In the genomic region with DNA sequence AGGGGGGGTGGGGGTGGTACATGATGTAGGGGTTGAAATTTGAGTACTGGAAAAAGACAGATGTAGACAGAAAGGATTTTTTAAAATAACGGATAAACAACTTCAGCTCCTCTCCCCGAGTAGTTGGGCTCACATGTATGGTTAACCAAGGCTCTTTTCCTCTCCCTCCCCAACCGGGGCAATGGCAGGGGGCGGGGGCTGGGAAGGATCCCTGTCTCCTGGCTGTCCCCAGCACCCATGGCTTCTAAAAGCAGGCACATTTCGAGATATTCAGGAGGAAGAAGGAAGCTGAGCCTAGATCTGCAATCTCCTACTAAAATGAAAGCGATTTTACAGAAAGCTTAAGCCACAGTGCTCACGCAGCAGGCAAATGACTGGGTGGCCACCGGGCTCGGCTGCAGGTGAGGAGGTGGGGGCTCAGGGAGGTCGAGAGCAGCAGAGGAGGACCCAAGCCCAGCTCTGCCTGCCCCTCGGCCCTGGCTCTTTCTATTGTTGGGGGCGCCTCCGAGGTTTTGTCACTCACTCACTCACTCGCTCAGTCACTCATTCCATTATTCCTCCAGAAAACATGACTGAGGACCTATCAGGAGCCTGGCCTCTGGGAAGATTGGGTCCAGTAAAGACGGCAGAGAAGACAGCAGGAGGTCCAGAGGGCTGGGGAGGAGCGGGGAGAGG, we compare ENCODE assay signal across 18 cellular contexts.
A peak's percentile ranks its signal among the peaks of the same experiment; 100 is the strongest.
DNase-seq lines count a peak whose midpoint lies in the region; ATAC-seq and TF ChIP-seq lines count a peak whose summit lies in the region.
"Had no signal": no experiment of that assay in that cellular context is flagged by ENCODE, and none has a peak within 500 bp of the region (broad histone marks: within the 10 kb centered on the region; RNA-seq: fewer than 3 reads in every experiment).

No MANE protein-coding gene starts in this region.

- TF ChIP-seq EP300 in stomach (IDR thresholded peaks at IDR 0.05) = no peak

- H3K79me2 ChIP-seq in MM.1S (ENCODE audit: low read length) = no peaks in the 10 kb centered on the region

- DNase-seq in activated CD8-positive, alpha-beta memory T cell treated with anti-CD3 and anti-CD28 coated beads for 24 hours = peak; percentile 24
- no peak for DNase-seq in activated CD8-positive, alpha-beta memory T cell treated with anti-CD3 and anti-CD28 coated beads, Interleukin-2, amount 50 U/mL, for 4 hours
- DNase-seq in MM.1S (no peak), left lobe of liver (ENCODE audit: low spot score) (peak; percentile 27), stomach (peak; percentile 16), DMS53 (lab: John Stamatoyannopoulos, UW) (no peak)
- DNase-seq: BE2C, DND-41, GDM1, NCI-H187, NCI-H446, OCI-M1, SHP77 treated with DMSO at 0.1 percent for 48 hours had no signal

- ATAC-seq in left lobe of liver (no peak), GM21360 (IDR thresholded peaks at IDR 0.05; ENCODE audit: unreplicated experiment) (no peak), GM21576 (IDR thresholded peaks at IDR 0.05; ENCODE audit: unreplicated experiment) (no peak)
- ATAC-seq: CD8-positive, alpha-beta T cell; GM12878 had no signal

- H3K4me1 ChIP-seq in MM.1S (ENCODE audit: low read length) (no peaks in the 10 kb centered on the region), stomach (no peaks in the 10 kb centered on the region)
- H3K4me1 ChIP-seq: BE2C had no signal

- TF ChIP-seq POLR2A in stomach (IDR thresholded peaks at IDR 0.05) = no peak

- H2AFZ ChIP-seq in MM.1S (ENCODE audit: low read length) = no peak overlapping the region

- no peaks in the 10 kb centered on the region for H3K9me2 ChIP-seq in MM.1S (replicated peaks; ENCODE audit: insufficient read depth, low read length)

- H3K36me3 ChIP-seq in MM.1S (replicated peaks; ENCODE audit: insufficient read depth, low read length) (no peaks in the 10 kb centered on the region), stomach (no peaks in the 10 kb centered on the region)
- H3K36me3 ChIP-seq: BE2C had no signal

- H3K27ac ChIP-seq in MM.1S (ENCODE audit: low read length) (no peak overlapping the region), stomach (no peak overlapping the region)
- H3K27ac ChIP-seq: 22Rv1 had no signal

- WGBS in stomach, 5 donors = 63 to 71% (median 65%) methylated on average over 16 of the region's 16 CpGs

- H4K20me1 ChIP-seq in MM.1S (ENCODE audit: insufficient read depth, low read length) = no peaks in the 10 kb centered on the region

- intact Hi-C loops in stomach (cut with DNase I; ENCODE audit: low total_unique reads) = no loop called here

- H3K4me2 ChIP-seq in MM.1S (ENCODE audit: low read depth, low read length) = peak overlapping the region; percentile 31; the same call in 1 of the 2 replicates

- TF ChIP-seq CTCF in MM.1S (IDR thresholded peaks at IDR 0.05; ENCODE audit: low read length) = no peak
- TF ChIP-seq CTCF in stomach (IDR thresholded peaks at IDR 0.05) = no peak

- H3K9me3 ChIP-seq in MM.1S (replicated peaks; ENCODE audit: insufficient read depth, low read length) (no peaks in the 10 kb centered on the region), stomach (no peaks in the 10 kb centered on the region)
- H3K9me3 ChIP-seq: BE2C had no signal

- H3F3A ChIP-seq in MM.1S (ENCODE audit: insufficient read depth, low read length) = no peaks in the 10 kb centered on the region

- H3K4me3 ChIP-seq in MM.1S (ENCODE audit: low read length) = no peak overlapping the region
- no peak overlapping the region for H3K4me3 ChIP-seq in stomach
- H3K4me3 ChIP-seq: GM12878 had no signal

- peaks cover 92% of the 10 kb centered on the region for H3K27me3 ChIP-seq in MM.1S (replicated peaks; ENCODE audit: insufficient read depth, low read length)
- peaks cover 0 to 39% (median 6%) of the 10 kb centered on the region in 3 donors for H3K27me3 ChIP-seq in stomach
- H3K27me3 ChIP-seq: BE2C had no signal

- H3K9ac ChIP-seq in MM.1S (ENCODE audit: low read length) = no peak overlapping the region

Comparison
In these comparisons a context has a peak if more than half of its experiments do, and no peak if none do; other contexts are left out.
1. DNase-seq: peak in activated CD8-positive, alpha-beta memory T cell treated with anti-CD3 and anti-CD28 coated beads for 24 hours (single experiment), left lobe of liver (single experiment) and stomach (single experiment); none in activated CD8-positive, alpha-beta memory T cell treated with anti-CD3 and anti-CD28 coated beads, Interleukin-2, amount 50 U/mL, for 4 hours (single experiment), MM.1S (single experiment) and DMS53 (single experiment).